ENCODE assay signal across 25 cellular contexts in genomic region chr10:95889830-95890229, GRCh38. TPM values are rescaled to one million over a fixed set of nuclear protein-coding genes. Genes with fewer than 3 reads are reported as not detected.
"Had no signal": no experiment of that assay in that cellular context is flagged by ENCODE, and none has a peak within 500 bp of the region (broad histone marks: within the 10 kb centered on the region; RNA-seq: fewer than 3 reads in every experiment).

No MANE protein-coding gene starts in this region.

- H3K9me3 ChIP-seq: MG63, SJSA1 had no signal

- H3K4me3 ChIP-seq: MG63, SJSA1, SK-N-MC had no signal

- DNase-seq: IMR-90, Karpas-422, KG1, MG63, NCI-H1092, NCI-H1105 treated with DMSO at 0.1 percent for 48 hours, NCI-H1417 treated with DMSO at 0.1 percent for 48 hours, NCI-H146, NCI-H1694 treated with DMSO at 0.1 percent for 48 hours, NCI-H1930, NCI-H2081, NCI-H2107, NCI-H226, NCI-H446, NCI-H510A, NCI-H524 treated with DMSO at 0.1 percent for 48 hours, NCI-H69, NCI-H774, Right ventricle myocardium superior, RPMI8226, SIG-M5 had no signal

- H3K4me1 ChIP-seq: SJSA1 had no signal

- H3K27me3 ChIP-seq: MG63, SJSA1 had no signal

- H3K36me3 ChIP-seq: SJSA1 had no signal

- H3K27ac ChIP-seq: SJSA1, SK-N-MC had no signal

RNA-seq across cellular contexts. Expression of gene CC2D2B, which starts 17.9 kb away (rescaled TPM):
- total RNA-seq: HT1080, IMR-90 had no signal
- polyA plus RNA-seq: HepG2, IMR-90 had no signal
